Comparison of ENCODE assay signal across 8 cellular contexts in genomic region chr12:7016958-7017571, GRCh38. TPM values are rescaled to one million over a fixed set of nuclear protein-coding genes. Genes with fewer than 3 reads are reported as not detected.
DNase-seq lines count a peak whose midpoint lies in the region; ATAC-seq and TF ChIP-seq lines count a peak whose summit lies in the region.

No MANE protein-coding gene starts in this region.

- H2AFZ ChIP-seq in OCI-LY3 (ENCODE audit: low read depth, low read length), result no peak overlapping the region

- H3K27ac ChIP-seq in OCI-LY3 (ENCODE audit: low read length), result no peak overlapping the region
- H3K27ac ChIP-seq in ectodermal cell (ENCODE audit: insufficient read depth, low read depth, low read length, poor library complexity, severe bottlenecking), result no peak overlapping the region
- no peak overlapping the region for H3K27ac ChIP-seq in neutrophil

- peak overlapping the region; percentile 84 for H3K27ac Mint-ChIP-seq in Calu3 (ENCODE audit: unreplicated experiment)

- TF ChIP-seq CTCF in Calu3 (IDR thresholded peaks at IDR 0.05; ENCODE audit: unreplicated experiment), result no peak
- TF ChIP-seq CTCF in OCI-LY3 (IDR thresholded peaks at IDR 0.05; ENCODE audit: low read depth, low read length), result no peak
- TF ChIP-seq CTCF in neutrophil (IDR thresholded peaks at IDR 0.05), result no peak

- H3K9me3 ChIP-seq in OCI-LY3 (ENCODE audit: insufficient read depth, low read length) (no peaks in the 10 kb centered on the region), ectodermal cell (ENCODE audit: control insufficient read depth, low read length) (no peaks in the 10 kb centered on the region), neutrophil (no peaks in the 10 kb centered on the region)

- ATAC-seq in GM18505 (IDR thresholded peaks at IDR 0.05; ENCODE audit: unreplicated experiment), result no peak

- DNase-seq in Calu3 (no peak), germinal center (ENCODE audit: low spot score) (no peak), cerebellar nuclear complex (lab: John Stamatoyannopoulos, UW) (no peak), head of caudate nucleus (no peak)

- H3K9me3 Mint-ChIP-seq in Calu3 (ENCODE audit: low read depth, unreplicated experiment), result no peaks in the 10 kb centered on the region

- H3K27me3 Mint-ChIP-seq in Calu3 (ENCODE audit: unreplicated experiment), result no peaks in the 10 kb centered on the region

- H3K4me3 Mint-ChIP-seq in Calu3 (ENCODE audit: low read depth, unreplicated experiment), result peak overlapping the region; percentile 85

- H3K36me3 ChIP-seq in OCI-LY3 (replicated peaks; ENCODE audit: low read depth, low read length), result peaks cover 7% of the 10 kb centered on the region
- H3K36me3 ChIP-seq in ectodermal cell (ENCODE audit: control insufficient read depth, insufficient read depth, low read length), result peaks cover 7% of the 10 kb centered on the region
- H3K36me3 ChIP-seq in neutrophil, result no peaks in the 10 kb centered on the region

- no peaks in the 10 kb centered on the region for H3K79me2 ChIP-seq in OCI-LY3 (ENCODE audit: low read length)

- BruUV-seq in Calu3 (replicated peaks; lab: Mats Ljungman, UMichigan), result TSS peak; percentile 67

- intact Hi-C loops in Calu3 (cut with micrococcal nuclease; ENCODE audit: unreplicated experiment) (loop anchor here (5.0 kb wide), 1 partner anchor 75 kb away; the partner anchor contains the start of gene C1R), head of caudate nucleus (cut with DNase I) (loop anchor here (5.0 to 10.0 kb wide), 2 partner anchors 45 to 78 kb away; partner anchors contain the start of genes C1R, EMG1 and PHB2)

- 85 to 95% methylated on average over 5 to 6 of the region's 6 CpGs for WGBS in ectodermal cell, 2 experiments

- H3K36me3 Mint-ChIP-seq in Calu3 (ENCODE audit: insufficient read depth, unreplicated experiment), result peaks cover 19% of the 10 kb centered on the region

- H3K4me3 ChIP-seq in OCI-LY3 (ENCODE audit: low read length) (peak overlapping the region; percentile 81), ectodermal cell (ENCODE audit: insufficient read depth, low read depth, low read length) (peak overlapping the region; percentile 88), neutrophil (ENCODE audit: low read depth in 1 of 2, low read length in 1 of 2) (peak overlapping the region; percentile 92 to 96)

- H3K27me3 ChIP-seq in OCI-LY3 (ENCODE audit: low read depth, low read length) (no peaks in the 10 kb centered on the region), ectodermal cell (ENCODE audit: control insufficient read depth, insufficient read depth, low read length, poor library complexity, severe bottlenecking) (no peaks in the 10 kb centered on the region), neutrophil (no peaks in the 10 kb centered on the region)

- H3K4me1 Mint-ChIP-seq in Calu3 (ENCODE audit: low read depth, unreplicated experiment), result peaks cover 16% of the 10 kb centered on the region

- H3K4me2 ChIP-seq in OCI-LY3 (ENCODE audit: low read length), result peak overlapping the region; percentile 90

- no peak for TF ChIP-seq POLR2A in GM18505 (IDR thresholded peaks at IDR 0.05; ENCODE audit: borderline replicate concordance, extremely low read depth, insufficient read depth, insufficient read length)

- CTCF ChIA-PET in Calu3 (lab: Charles Lee), result interaction anchor here (1.8 kb wide), 1 partner anchor 71 kb away, joined by 7 read pairs; no protein-coding TSS in a partner anchor

- H3K9ac ChIP-seq in OCI-LY3 (ENCODE audit: low read length), result no peak overlapping the region

- no peaks in the 10 kb centered on the region for H4K20me1 ChIP-seq in OCI-LY3 (ENCODE audit: insufficient read depth, low read length)

- H3K4me1 ChIP-seq in OCI-LY3 (ENCODE audit: low read length) (peaks cover 9% of the 10 kb centered on the region), ectodermal cell (ENCODE audit: control insufficient read depth, insufficient read depth, low read length) (peaks cover 6% of the 10 kb centered on the region), neutrophil (ENCODE audit: control insufficient read depth in 1 of 2, insufficient read depth in 1 of 2, low read depth in 1 of 2, low read length in 1 of 2) (peaks cover 20 to 22% of the 10 kb centered on the region in 2 experiments)

RNA-seq across cellular contexts. Expression of gene LPCAT3, which starts 1.2 kb away (rescaled TPM):
- total RNA-seq in Calu3 (2022), result 30.2 and 31.7 TPM in 2 replicates
- polyA plus RNA-seq in ectodermal cell (2013, experiment 1 of 4), result 44.1 TPM
- 51.4 TPM for polyA plus RNA-seq in ectodermal cell (2013, experiment 2 of 4)
- polyA plus RNA-seq in ectodermal cell (2013, experiment 3 of 4), result 31.9 TPM
- 38.1 TPM for polyA plus RNA-seq in ectodermal cell (2013, experiment 4 of 4)

RNA-seq across cellular contexts. Expression of gene C1S, which starts 43.5 kb away (rescaled TPM):
- total RNA-seq in Calu3 (2022), result 7.1 and 9.7 TPM in 2 replicates
- 2.6 TPM for polyA plus RNA-seq in ectodermal cell (2013, experiment 1 of 4)
- 1.5 TPM for polyA plus RNA-seq in ectodermal cell (2013, experiment 2 of 4)
- polyA plus RNA-seq in ectodermal cell (2013, experiment 3 of 4), result 0.80 TPM
- 2.1 TPM for polyA plus RNA-seq in ectodermal cell (2013, experiment 4 of 4)

RNA-seq across cellular contexts. Expression of gene EMG1, which starts 46.4 kb away (rescaled TPM):
- total RNA-seq in Calu3 (2022), result 73.1 and 80.5 TPM in 2 replicates
- 40.0 TPM for polyA plus RNA-seq in ectodermal cell (2013, experiment 1 of 4)
- 34.5 TPM for polyA plus RNA-seq in ectodermal cell (2013, experiment 2 of 4)
- polyA plus RNA-seq in ectodermal cell (2013, experiment 3 of 4), result 21.3 TPM
- polyA plus RNA-seq in ectodermal cell (2013, experiment 4 of 4), result 24.4 TPM

RNA-seq across cellular contexts. Expression of gene PHB2, which starts 46.6 kb away (rescaled TPM):
- total RNA-seq in Calu3 (2022), result 182 and 195 TPM in 2 replicates
- 272 TPM for polyA plus RNA-seq in ectodermal cell (2013, experiment 1 of 4)
- 264 TPM for polyA plus RNA-seq in ectodermal cell (2013, experiment 2 of 4)
- polyA plus RNA-seq in ectodermal cell (2013, experiment 3 of 4), result 236 TPM
- polyA plus RNA-seq in ectodermal cell (2013, experiment 4 of 4), result 262 TPM
